ENCODE assay signal across 21 cellular contexts in genomic region chr11:6547177-6547576, GRCh38. TPM values are rescaled to one million over a fixed set of nuclear protein-coding genes. Genes with fewer than 3 reads are reported as not detected.
DNase-seq lines count a peak whose midpoint lies in the region; ATAC-seq, FAIRE-seq and TF ChIP-seq lines count a peak whose summit lies in the region.
"Had no signal": no experiment of that assay in that cellular context is flagged by ENCODE, and none has a peak within 500 bp of the region (broad histone marks: within the 10 kb centered on the region; RNA-seq: fewer than 3 reads in every experiment).

No MANE protein-coding gene starts in this region.

- peak; percentile 18 for FAIRE-seq in bronchial epithelial cell (lab: Jason Lieb, UNC)
- FAIRE-seq: G401.6, GM12892, GM18507, H54 had no signal

- no peaks in the 10 kb centered on the region for H3K9me3 Mint-ChIP-seq in stimulated activated effector memory CD8-positive, alpha-beta T cell treated with anti-CD3 and anti-CD28 coated beads, Interleukin-12 subunit alpha, Interleukin-12 subunit beta, amount 100 ng/mL, for 72 hours
- H3K9me3 Mint-ChIP-seq: CD4-positive, CD25-positive, alpha-beta regulatory T cell; CD8-positive, alpha-beta memory T cell; GM23338 had no signal

- ATAC-seq in stimulated activated effector memory CD8-positive, alpha-beta T cell treated with anti-CD3 and anti-CD28 coated beads, Interleukin-12 subunit alpha, Interleukin-12 subunit beta, amount 100 ng/mL, for 72 hours, result no peak
- ATAC-seq: GM23338 had no signal

- in situ Hi-C loops in G401 (cut with HindIII; ENCODE audit: low sequenced_read_pairs), result no loop called here

- no peaks in the 10 kb centered on the region for H3K27me3 ChIP-seq in bronchial epithelial cell (ENCODE audit: control insufficient read depth, insufficient read depth, low read length)
- H3K27me3 ChIP-seq: BE2C had no signal

- H3K27ac ChIP-seq in substantia nigra (ENCODE audit: low read depth, low read length, poor library complexity, severe bottlenecking), result no peak overlapping the region
- H3K27ac ChIP-seq: HL-60 had no signal

- peak; percentile 38 for DNase-seq in G401 (ENCODE audit: low spot score)
- no peak for DNase-seq in bronchial epithelial cell (ENCODE audit: low read depth)
- peak; percentile 29 for DNase-seq in islet precursor cell
- DNase-seq in stimulated activated effector memory CD8-positive, alpha-beta T cell treated with anti-CD3 and anti-CD28 coated beads, Interleukin-12 subunit alpha, Interleukin-12 subunit beta, amount 100 ng/mL, for 72 hours (ENCODE audit: low spot score in 2 of 2), result peak in 1 of 2 donors; percentile 40
- no peak for DNase-seq in substantia nigra (lab: John Stamatoyannopoulos, UW)
- DNase-seq in NCI-H2107 treated with DMSO at 0.1 percent for 48 hours (lab: John Stamatoyannopoulos, UW; ENCODE audit: unreplicated experiment), result no peak
- DNase-seq: BE2C; CD4-positive, CD25-positive, alpha-beta regulatory T cell; CD8-positive, alpha-beta memory T cell; COR-L47; DMS 273 treated with DMSO at 0.1 percent for 48 hours; DMS53; DND-41; EL; HCEC 1CT had no signal

- H3K36me3 ChIP-seq in bronchial epithelial cell (ENCODE audit: control insufficient read depth, insufficient read depth, low read length), result peaks cover 2% of the 10 kb centered on the region
- H3K36me3 ChIP-seq: BE2C had no signal

- no peak overlapping the region for H3K4me3 Mint-ChIP-seq in stimulated activated effector memory CD8-positive, alpha-beta T cell treated with anti-CD3 and anti-CD28 coated beads, Interleukin-12 subunit alpha, Interleukin-12 subunit beta, amount 100 ng/mL, for 72 hours
- H3K4me3 Mint-ChIP-seq: CD4-positive, CD25-positive, alpha-beta regulatory T cell; CD8-positive, alpha-beta memory T cell; GM23338 had no signal

- peak overlapping the region; percentile 62 for H3K27ac Mint-ChIP-seq in stimulated activated effector memory CD8-positive, alpha-beta T cell treated with anti-CD3 and anti-CD28 coated beads, Interleukin-12 subunit alpha, Interleukin-12 subunit beta, amount 100 ng/mL, for 72 hours
- H3K27ac Mint-ChIP-seq: CD8-positive, alpha-beta memory T cell; GM23338 had no signal

- TF ChIP-seq CTCF in bronchial epithelial cell (IDR thresholded peaks at IDR 0.05; ENCODE audit: insufficient read depth, low read length, severe bottlenecking), result no peak

- H3K36me3 Mint-ChIP-seq in stimulated activated effector memory CD8-positive, alpha-beta T cell treated with anti-CD3 and anti-CD28 coated beads, Interleukin-12 subunit alpha, Interleukin-12 subunit beta, amount 100 ng/mL, for 72 hours, result peaks cover 13% of the 10 kb centered on the region

- peaks cover 11% of the 10 kb centered on the region for H3K4me1 Mint-ChIP-seq in stimulated activated effector memory CD8-positive, alpha-beta T cell treated with anti-CD3 and anti-CD28 coated beads, Interleukin-12 subunit alpha, Interleukin-12 subunit beta, amount 100 ng/mL, for 72 hours
- H3K4me1 Mint-ChIP-seq: GM23338 had no signal

- H3K4me3 ChIP-seq in bronchial epithelial cell (ENCODE audit: low read depth, low read length), result no peak overlapping the region
- H3K4me3 ChIP-seq: GM23338 had no signal

RNA-seq across cellular contexts. Expression of gene DNHD1, which starts 50.1 kb away (rescaled TPM):
- 2.0 and 2.5 TPM in 2 replicates for total RNA-seq in G401 (2014; rRNA removed; shearing (Covaris generic))
- 4.5 and 8.2 TPM in 2 replicates for total RNA-seq in bronchial epithelial cell

RNA-seq across cellular contexts. Expression of gene RRP8, which starts 56.2 kb away (rescaled TPM):
- total RNA-seq in G401 (2014; rRNA removed; shearing (Covaris generic)), result 20.3 and 22.2 TPM in 2 replicates
- total RNA-seq in bronchial epithelial cell, result 10.3 and 10.5 TPM in 2 replicates

RNA-seq across cellular contexts. Expression of gene ILK, which starts 56.4 kb away (rescaled TPM):
- total RNA-seq in G401 (2014; rRNA removed; shearing (Covaris generic)), result 112 and 149 TPM in 2 replicates
- 47.0 and 70.3 TPM in 2 replicates for total RNA-seq in bronchial epithelial cell

Comparison
In these comparisons a context has a peak if more than half of its experiments do, and no peak if none do; other contexts are left out.
1. DNase-seq: peak in G401 (single experiment) and islet precursor cell (single experiment); none in bronchial epithelial cell (single experiment), substantia nigra (0 of 49) and NCI-H2107 treated with DMSO at 0.1 percent for 48 hours (single experiment).